Comparison of ENCODE assay signal across 8 cellular contexts in the genomic region with DNA sequence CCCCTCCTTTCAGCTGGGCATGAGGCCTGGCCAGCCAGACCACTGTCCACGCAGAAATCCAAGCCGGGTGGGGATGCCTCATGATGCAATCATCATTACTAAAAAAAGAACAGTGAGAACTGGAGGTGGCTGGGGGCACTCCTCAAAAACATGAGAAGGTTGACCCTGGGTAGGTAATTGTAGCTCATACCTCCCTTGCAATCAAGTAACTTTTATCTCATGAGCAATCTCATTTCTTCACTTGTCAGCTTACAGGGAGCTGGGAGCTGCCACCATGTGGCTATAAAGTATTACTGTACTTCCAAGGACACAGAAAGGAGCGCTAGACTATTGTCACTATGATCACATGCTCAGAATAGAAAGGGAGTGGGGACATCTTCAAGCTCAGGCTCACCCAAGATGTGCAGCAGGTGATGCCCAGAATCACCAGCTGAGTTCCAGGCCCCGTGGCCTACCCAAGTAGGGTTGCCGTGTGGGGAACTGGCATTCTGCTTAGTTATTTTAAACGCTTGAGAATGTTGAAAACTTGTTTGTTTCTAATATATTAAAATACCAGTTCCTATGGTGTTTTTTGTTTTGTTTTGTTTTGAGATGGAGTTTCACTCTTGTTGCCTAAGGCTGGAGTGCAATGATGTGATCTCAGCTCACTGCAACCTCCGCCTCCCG. TPM values are rescaled to one million over a fixed set of nuclear protein-coding genes. Genes with fewer than 3 reads are reported as not detected.
DNase-seq lines count a peak whose midpoint lies in the region; ATAC-seq and TF ChIP-seq lines count a peak whose summit lies in the region.

No MANE protein-coding gene starts in this region.

- H3K4me3 ChIP-seq in A673 (ENCODE audit: low read depth, low read length, poor library complexity, severe bottlenecking) (no peak overlapping the region), OCI-LY1 (ENCODE audit: low read depth, low read length, poor library complexity, severe bottlenecking) (no peak overlapping the region), fibroblast of pulmonary artery (replicated peaks; ENCODE audit: low read depth, low read length) (no peak overlapping the region)

- H3K4me1 ChIP-seq in A673 (ENCODE audit: insufficient read depth, low read length, poor library complexity, severe bottlenecking) (no peaks in the 10 kb centered on the region), OCI-LY1 (ENCODE audit: insufficient read depth, low read length, severe bottlenecking) (no peaks in the 10 kb centered on the region)

- no peaks in the 10 kb centered on the region for H3K36me3 ChIP-seq in A673 (ENCODE audit: insufficient read depth, low read length, poor library complexity, severe bottlenecking)
- H3K36me3 ChIP-seq in OCI-LY1 (ENCODE audit: insufficient read depth, low read length): no peaks in the 10 kb centered on the region

- DNase-seq in A673 (ENCODE audit: low spot score): peak; percentile 63
- DNase-seq in fibroblast of pulmonary artery (ENCODE audit: low read depth): no peak
- no peak for DNase-seq in middle frontal gyrus (ENCODE audit: extremely low spot score, low spot score)
- DNase-seq in GM20000 (ENCODE audit: low spot score): no peak
- no peak for DNase-seq in HuH-7 (ENCODE audit: low spot score)

- H3K9ac ChIP-seq in OCI-LY1 (ENCODE audit: low read length): no peak overlapping the region

- H2AFZ ChIP-seq in OCI-LY1 (ENCODE audit: low read length): no peak overlapping the region

- no peaks in the 10 kb centered on the region for H3K9me2 ChIP-seq in OCI-LY1 (ENCODE audit: low read depth, low read length)

- intact Hi-C loops in A673 (cut with micrococcal nuclease; ENCODE audit: unreplicated experiment): no loop called here

- no peak overlapping the region for H3K4me2 ChIP-seq in OCI-LY1 (ENCODE audit: low read length)

- CTCF ChIA-PET in A673 (lab: Charles Lee): interaction anchor here (0.7 kb wide), 1 partner anchor 9 kb away, joined by 3 read pairs; no protein-coding TSS in a partner anchor

- no peaks in the 10 kb centered on the region for H4K20me1 ChIP-seq in OCI-LY1 (ENCODE audit: insufficient read depth, low read length)

- H3K27me3 ChIP-seq in A673 (replicated peaks; ENCODE audit: insufficient read depth, low read depth, low read length, poor library complexity): no peaks in the 10 kb centered on the region
- no peaks in the 10 kb centered on the region for H3K27me3 ChIP-seq in OCI-LY1 (ENCODE audit: insufficient read depth, low read length)

- no peaks in the 10 kb centered on the region for H3K9me3 ChIP-seq in A673 (ENCODE audit: low read depth, low read length, poor library complexity, severe bottlenecking)
- no peaks in the 10 kb centered on the region for H3K9me3 ChIP-seq in OCI-LY1 (ENCODE audit: low read length)

- POLR2A ChIA-PET in A673 (lab: Charles Lee; ENCODE audit: low non-redundant PET): no interaction called here

- ATAC-seq in GM18907 (IDR thresholded peaks at IDR 0.05; ENCODE audit: unreplicated experiment) (peak; percentile 52), HG03571 (IDR thresholded peaks at IDR 0.05; ENCODE audit: unreplicated experiment) (no peak)

- TF ChIP-seq CTCF in A673 (conservative IDR thresholded peaks at IDR 0.05; ENCODE audit: low read depth, low read length): peak; percentile 64
- peak; percentile 40; the same call in 1 of the 2 replicates for TF ChIP-seq CTCF in OCI-LY1 (IDR thresholded peaks at IDR 0.05; ENCODE audit: low read length)
- peak; percentile 16 for TF ChIP-seq CTCF in fibroblast of pulmonary artery (IDR thresholded peaks at IDR 0.05; ENCODE audit: low read length, missing control alignments)
- TF ChIP-seq CTCF in GM20000 (IDR thresholded peaks at IDR 0.05; ENCODE audit: extremely low read depth, missing control alignments): no peak

- no peak overlapping the region for H3K27ac ChIP-seq in A673 (ENCODE audit: low read depth, low read length, poor library complexity, severe bottlenecking)
- H3K27ac ChIP-seq in OCI-LY1 (ENCODE audit: low read depth, low read length, poor library complexity, severe bottlenecking): no peak overlapping the region

- H3K79me2 ChIP-seq in OCI-LY1 (ENCODE audit: insufficient read depth, low read length): no peaks in the 10 kb centered on the region

- no TSS peak for BruUV-seq in A673 (replicated peaks; lab: Mats Ljungman, UMichigan)

- H3F3A ChIP-seq in OCI-LY1 (ENCODE audit: insufficient read depth, low read length): no peaks in the 10 kb centered on the region

RNA-seq across cellular contexts. Expression of a gene that starts 3.0 kb away (rescaled TPM):
- 0.58 and 0.66 TPM in 2 replicates for total RNA-seq in A673 (2021)

RNA-seq across cellular contexts. Expression of a gene that starts 15.1 kb away (rescaled TPM):
- 26.6 and 27.9 TPM in 2 replicates for total RNA-seq in A673 (2021)

RNA-seq across cellular contexts. Expression of a gene that starts 15.2 kb away (rescaled TPM):
- total RNA-seq in A673 (2021): 4.9 and 6.1 TPM in 2 replicates

RNA-seq across cellular contexts. Expression of a gene that starts 21.8 kb away (rescaled TPM):
- 0.37 and 0.88 TPM in 2 replicates for total RNA-seq in A673 (2021)
